ENCODE assay signal across 8 cellular contexts in genomic region chr2:99141110-99142108, GRCh38. TPM values are rescaled to one million over a fixed set of nuclear protein-coding genes. Genes with fewer than 3 reads are reported as not detected.
A peak's percentile ranks its signal among the peaks of the same experiment; 100 is the strongest.
DNase-seq lines count a peak whose midpoint lies in the region; ATAC-seq and TF ChIP-seq lines count a peak whose summit lies in the region.

Gene C2orf15 (plus strand): TSS chr2:99141707. CDS start chr2:99150559, 8,852 bp downstream.

- H3K27me3 ChIP-seq in adipocyte (replicated peaks; ENCODE audit: control insufficient read depth, insufficient read depth, low read length) (no peaks in the 10 kb centered on the region), heart left ventricle (no peaks in the 10 kb centered on the region), trophoblast cell (ENCODE audit: insufficient read depth, low read length) (no peaks in the 10 kb centered on the region), transverse colon (no peaks in the 10 kb centered on the region)

- peak in 1 of 2 donors; percentile 97 for TF ChIP-seq POLR2A in heart left ventricle (IDR thresholded peaks at IDR 0.05)
- peak; percentile 90 for TF ChIP-seq POLR2A in transverse colon (IDR thresholded peaks at IDR 0.05)

- TF ChIP-seq CTCF in GM13977 (IDR thresholded peaks at IDR 0.05; ENCODE audit: extremely low read depth, insufficient read depth, missing control alignments) (no peak), heart left ventricle (IDR thresholded peaks at IDR 0.05) (no peak), transverse colon (IDR thresholded peaks at IDR 0.05) (no peak)

- H3K4me3 ChIP-seq in adipocyte (ENCODE audit: low read length) (peak within 1 kb of the TSS; percentile 95), heart left ventricle (peak within 1 kb of the TSS; percentile 62 to 99 (median 91)), trophoblast cell (ENCODE audit: low read depth, low read length) (peak within 1 kb of the TSS; percentile 82), transverse colon (peak within 1 kb of the TSS; percentile 60 to 96 (median 82))

- H3K4ac ChIP-seq in trophoblast cell (ENCODE audit: low read depth, low read length) = peak within 1 kb of the TSS; percentile 35

- peak; percentile 92 for DNase-seq in GM13977 (ENCODE audit: low spot score)
- peak; percentile 97 for DNase-seq in NCI-H1436 (lab: John Stamatoyannopoulos, UW)
- DNase-seq in SW 1271 (lab: John Stamatoyannopoulos, UW) = peak; percentile 77 to 90
- DNase-seq in adipocyte (ENCODE audit: low read depth) = peak; percentile 92
- peak; percentile 90 to 96 (median 93) for DNase-seq in heart left ventricle
- DNase-seq in trophoblast cell = peak; percentile 83 to 91
- peak; percentile 98 for DNase-seq in transverse colon

- peaks cover 10% of the 10 kb centered on the region for H3K4me1 ChIP-seq in adipocyte (ENCODE audit: control insufficient read depth, insufficient read depth, low read length)
- peaks cover 0 to 15% (median 4%) of the 10 kb centered on the region in 12 donors for H3K4me1 ChIP-seq in heart left ventricle
- no peaks in the 10 kb centered on the region for H3K4me1 ChIP-seq in trophoblast cell (ENCODE audit: control insufficient read depth in 1 of 2, insufficient read depth in 2 of 2, low read length in 2 of 2)
- peaks cover 6 to 19% (median 12%) of the 10 kb centered on the region in 4 donors for H3K4me1 ChIP-seq in transverse colon

- peak within 1 kb of the TSS; percentile 89 for H3K14ac ChIP-seq in trophoblast cell (ENCODE audit: low read length)

- no peak within 1 kb of the TSS for H2AK5ac ChIP-seq in trophoblast cell (ENCODE audit: low read length)

- peak within 1 kb of the TSS; percentile 95 for H2AFZ ChIP-seq in trophoblast cell (ENCODE audit: insufficient read depth, low read length, poor library complexity)

- peak within 1 kb of the TSS; percentile 77 for H2BK5ac ChIP-seq in trophoblast cell (ENCODE audit: low read depth, low read length, poor library complexity)

- in situ Hi-C loops in GM13977 (cut with MboI; ENCODE audit: low pct_unique_long_range_greater_than_20kb, low sequenced_read_pairs, unreplicated experiment) (no loop called here), transverse colon (cut with MboI; ENCODE audit: low pct_ligation_motif_present in 1 of 4, low pct_unique_long_range_greater_than_20kb in 1 of 4, low sequenced_read_pairs in 3 of 4) (no loop called here)

- no peaks in the 10 kb centered on the region for H3K9me3 ChIP-seq in adipocyte (ENCODE audit: control insufficient read depth, low read length)
- H3K9me3 ChIP-seq in heart left ventricle = no peaks in the 10 kb centered on the region
- no peaks in the 10 kb centered on the region for H3K9me3 ChIP-seq in trophoblast cell (ENCODE audit: insufficient read depth, low read depth, low read length)
- no peaks in the 10 kb centered on the region for H3K9me3 ChIP-seq in transverse colon

- H3K9ac ChIP-seq in adipocyte (ENCODE audit: low read length) = peak within 1 kb of the TSS; percentile 77
- peak within 1 kb of the TSS; percentile 85 for H3K9ac ChIP-seq in trophoblast cell (ENCODE audit: low read length)

- H3K4me2 ChIP-seq in trophoblast cell (ENCODE audit: low read length) = peak within 1 kb of the TSS; percentile 98

- 0 to 3% (median 0%) methylated on average over 8 to 84 of the region's 84 CpGs for WGBS in heart left ventricle, 4 donors
- WGBS in trophoblast cell (ENCODE audit: extremely low coverage, insufficient coverage, insufficient read length) = no CpG with 5 or more reads among the region's 84 CpGs
- 0% methylated on average over 5 to 65 of the region's 84 CpGs for WGBS in transverse colon (ENCODE audit: low coverage in 1 of 2), 2 donors

- intact Hi-C loops in heart left ventricle (cut with DNase I) = loop anchor here in 1 of 10 donors (2.0 to 5.0 kb wide), 2 partner anchors 13 to 41 kb away; partner anchors contain the start of genes LIPT1, MITD1, MRPL30 and TSGA10
- intact Hi-C loops in transverse colon (cut with DNase I; ENCODE audit: low total_unique reads) = no loop called here

- peak within 1 kb of the TSS; percentile 54 for H2BK120ac ChIP-seq in trophoblast cell (ENCODE audit: insufficient read depth, low read length, poor library complexity)

- peak within 1 kb of the TSS; percentile 78 for H4K12ac ChIP-seq in trophoblast cell (ENCODE audit: low read depth, low read length)

- H4K8ac ChIP-seq in trophoblast cell (ENCODE audit: low read depth, low read length) = peak within 1 kb of the TSS; percentile 89

- peak within 1 kb of the TSS; percentile 69 for H4K91ac ChIP-seq in trophoblast cell (ENCODE audit: low read depth, low read length)

- H3K79me1 ChIP-seq in trophoblast cell (ENCODE audit: low read length) = peaks cover 7% of the 10 kb centered on the region

- peak within 1 kb of the TSS; percentile 16 for H2BK12ac ChIP-seq in trophoblast cell (ENCODE audit: low read length)

- ATAC-seq in HG02852 (IDR thresholded peaks at IDR 0.05; ENCODE audit: unreplicated experiment) (peak; percentile 85), heart left ventricle (peak; percentile 96 to 99 (median 98))

- TF ChIP-seq EP300 in transverse colon (IDR thresholded peaks at IDR 0.05; ENCODE audit: low read depth) = no peak

- H3K27ac ChIP-seq in heart left ventricle (peak within 1 kb of the TSS in 11 of 12 donors; percentile 43 to 88 (median 75)), trophoblast cell (ENCODE audit: low read depth, low read length) (peak within 1 kb of the TSS; percentile 75), transverse colon (peak within 1 kb of the TSS; percentile 90 to 97 (median 96))

- peaks cover 4% of the 10 kb centered on the region for H3K79me2 ChIP-seq in trophoblast cell (ENCODE audit: control insufficient read depth, insufficient read depth, low read length, poor library complexity)

- H3K18ac ChIP-seq in trophoblast cell (ENCODE audit: low read length) = peak within 1 kb of the TSS; percentile 87

- no peak within 1 kb of the TSS for H3K23ac ChIP-seq in trophoblast cell (ENCODE audit: low read length)

- H3K36me3 ChIP-seq in adipocyte (ENCODE audit: control insufficient read depth, insufficient read depth, low read length, severe bottlenecking) (no peaks in the 10 kb centered on the region), heart left ventricle (no peaks in the 10 kb centered on the region), trophoblast cell (ENCODE audit: control insufficient read depth in 1 of 2, insufficient read depth in 2 of 2, low read length in 2 of 2) (no peaks in the 10 kb centered on the region), transverse colon (no peaks in the 10 kb centered on the region)

RNA-seq across cellular contexts. Expression of gene C2orf15, which starts in this region (rescaled TPM):
- total RNA-seq in heart left ventricle (under 1 TPM in 3 of 9 donors, not detected in 6; 0.29 to 0.70 (median 0.69) TPM), transverse colon (1 to 10 TPM in 2 of 4 donors, under 1 TPM in 1, not detected in 1; 0.82 to 3.7 (median 1.8) TPM)
- under 1 TPM in 1 of 2 donors, not detected in 1; 0.04 TPM for polyA plus RNA-seq in heart left ventricle
- 1.6 and 1.9 TPM in 2 replicates for polyA plus RNA-seq in trophoblast cell (2013)

Comparison
In these comparisons a context has a peak if more than half of its experiments do, and no peak if none do; other contexts are left out.
1. Peak in every context shown above with its lines: DNase-seq, ATAC-seq, H3K4me3 ChIP-seq and H3K27ac ChIP-seq.
2. Peak in DNase-seq, ATAC-seq, H3K4me3 ChIP-seq and H3K27ac ChIP-seq in heart left ventricle; RNA of the gene not detected or under 1 TPM.